In the genomic region with DNA sequence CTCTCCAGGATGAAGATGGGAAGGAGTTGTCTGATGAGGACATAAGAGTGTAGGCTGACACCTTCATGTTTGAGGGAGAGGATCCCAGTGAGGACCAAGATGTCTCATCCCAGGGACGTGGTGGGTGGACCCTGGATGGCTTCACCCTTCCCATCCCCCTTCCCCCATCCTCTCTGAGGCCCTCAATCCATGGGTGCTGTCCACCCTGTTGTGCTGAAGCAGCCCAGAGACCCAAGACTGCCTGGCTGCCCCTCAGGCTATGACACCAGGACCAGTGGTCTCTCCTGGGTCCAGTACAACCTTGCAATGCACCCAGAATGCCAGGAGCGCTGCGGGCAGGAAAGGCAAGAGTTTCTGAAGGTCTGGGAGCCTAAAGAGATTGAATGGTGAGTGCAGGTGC, we compare ENCODE assay signal across 23 cellular contexts. TPM values are rescaled to one million over a fixed set of nuclear protein-coding genes. Genes with fewer than 3 reads are reported as not detected.
DNase-seq lines count a peak whose midpoint lies in the region; ATAC-seq, FAIRE-seq and TF ChIP-seq lines count a peak whose summit lies in the region.
"Had no signal": no experiment of that assay in that cellular context is flagged by ENCODE, and none has a peak within 500 bp of the region (broad histone marks: within the 10 kb centered on the region; RNA-seq: fewer than 3 reads in every experiment).

No MANE protein-coding gene starts in this region.

- no peak overlapping the region for H2AK5ac ChIP-seq in neuronal stem cell (ENCODE audit: low read depth, low read length)

- H4K91ac ChIP-seq in neuronal stem cell (ENCODE audit: low read depth, low read length, poor library complexity), result no peak overlapping the region

- H3K4me2 ChIP-seq in A549 (no peak overlapping the region), neuronal stem cell (ENCODE audit: insufficient read depth, low read length, poor library complexity, severe bottlenecking) (no peak overlapping the region)

- no peak overlapping the region for H2BK15ac ChIP-seq in neuronal stem cell (ENCODE audit: low read length)

- H3K9ac ChIP-seq in liver (ENCODE audit: low read depth in 1 of 2, low read length in 2 of 2) (no peak overlapping the region), neuronal stem cell (ENCODE audit: low read depth, low read length, poor library complexity) (no peak overlapping the region)
- H3K9ac ChIP-seq: GM23248 had no signal

- H3K36me3 Mint-ChIP-seq in Caco-2 (ENCODE audit: insufficient read depth, unreplicated experiment), result no peaks in the 10 kb centered on the region
- H3K36me3 Mint-ChIP-seq: CD4-positive, alpha-beta memory T cell had no signal

- intact Hi-C loops in Caco-2 (cut with micrococcal nuclease; ENCODE audit: unreplicated experiment), result no loop called here

- H3K27ac ChIP-seq in A549 (no peak overlapping the region), HEK293 (ENCODE audit: extremely low read depth, low read depth, low read length) (no peak overlapping the region), liver (ENCODE audit: low read depth in 1 of 2, low read length in 2 of 2) (no peak overlapping the region), neuronal stem cell (replicated peaks; ENCODE audit: low read length) (no peak overlapping the region)
- H3K27ac ChIP-seq: GM23248 had no signal

- H3K4ac ChIP-seq in neuronal stem cell (ENCODE audit: low read length), result no peak overlapping the region

- WGBS in A549 (ENCODE audit: missing lambda C conversion rate), result 78% methylated on average over 3 of the region's 3 CpGs
- 83% methylated on average over 3 of the region's 3 CpGs for WGBS in liver
- no CpG with 5 or more reads among the region's 3 CpGs for WGBS in neuronal stem cell (ENCODE audit: extremely low coverage in 2 of 2, insufficient read length in 2 of 2, insufficient replicate concordance in 1 of 2), 2 donors

- no peaks in the 10 kb centered on the region for H3K36me3 ChIP-seq in HEK293 (ENCODE audit: control insufficient read depth in 2 of 2, insufficient read depth in 1 of 2, low read length in 2 of 2)
- H3K36me3 ChIP-seq in liver (ENCODE audit: control insufficient read depth in 4 of 4, insufficient read depth in 3 of 4, low read depth in 1 of 4, low read length in 3 of 4), result peaks cover 0 to 10% (median 2%) of the 10 kb centered on the region in 4 donors
- no peaks in the 10 kb centered on the region for H3K36me3 ChIP-seq in neuronal stem cell (replicated peaks in 1 of 2; ENCODE audit: control insufficient read depth in 2 of 2, insufficient read depth in 2 of 2, low read length in 2 of 2)
- no peaks in the 10 kb centered on the region for H3K36me3 ChIP-seq in Caco-2 (ENCODE audit: control insufficient read depth, insufficient read depth, low read length)

- no peak for TF ChIP-seq POLR2A in A549 (IDR thresholded peaks at IDR 0.05; ENCODE audit: low read length)

- no peak overlapping the region for H2BK120ac ChIP-seq in neuronal stem cell (ENCODE audit: low read depth, low read length)

- POLR2A ChIA-PET in A549 (lab: Yijun Ruan, JAX), result no interaction called here
- POLR2A ChIA-PET in HEK293 (lab: Yijun Ruan, JAX), result no interaction called here
- POLR2A ChIA-PET in Caco-2 (lab: Charles Lee), result no interaction called here

- BruUV-seq in Caco-2 (replicated peaks; lab: Mats Ljungman, UMichigan), result no TSS peak

- ATAC-seq in A549, result no peak
- ATAC-seq: GM12878 had no signal

- no peak for DNase-seq in A549 (ENCODE audit: low read depth in 1 of 2, low spot score in 1 of 2)
- DNase-seq in neuronal stem cell (ENCODE audit: low spot score), result no peak
- DNase-seq in Caco-2, result no peak
- no peak for DNase-seq in NCI-H82 treated with DMSO at 0.1 percent for 48 hours (lab: John Stamatoyannopoulos, UW; ENCODE audit: unreplicated experiment)
- DNase-seq: 8988T; C1 segment of cervical spinal cord; CD4-positive, alpha-beta memory T cell; COR-L47; DMS 273 treated with DMSO at 0.1 percent for 48 hours; DMS79; EL; GDM1; GM23248; H7; HCEC 1CT; HFFc6 had no signal

- H2AFZ ChIP-seq in neuronal stem cell (ENCODE audit: low read length), result no peak overlapping the region
- H2AFZ ChIP-seq: GM23248 had no signal

- no peak for FAIRE-seq in A549 (lab: Jason Lieb, UNC)
- FAIRE-seq: GM12878, GM19239, H1 had no signal

- no peaks in the 10 kb centered on the region for H3K9me3 Mint-ChIP-seq in Caco-2 (ENCODE audit: unreplicated experiment)

- H2BK5ac ChIP-seq in neuronal stem cell (ENCODE audit: low read length), result no peak overlapping the region

- peaks cover 2% of the 10 kb centered on the region for H3K79me1 ChIP-seq in neuronal stem cell (ENCODE audit: low read depth, low read length)

- H3K4me1 Mint-ChIP-seq in Caco-2 (ENCODE audit: low read depth, unreplicated experiment), result no peaks in the 10 kb centered on the region

- no peak overlapping the region for H3K4me3 ChIP-seq in A549
- no peak overlapping the region for H3K4me3 ChIP-seq in HEK293 (ENCODE audit: low read depth, low read length)
- no peak overlapping the region for H3K4me3 ChIP-seq in liver (ENCODE audit: low read depth in 1 of 3, low read length in 3 of 3)
- no peak overlapping the region for H3K4me3 ChIP-seq in neuronal stem cell (ENCODE audit: low read length in 2 of 2)
- H3K4me3 ChIP-seq in Caco-2 (ENCODE audit: low read depth, low read length), result no peak overlapping the region
- H3K4me3 ChIP-seq: GM12878, GM23248 had no signal

- H3K4me1 ChIP-seq in A549 (peaks cover 14% of the 10 kb centered on the region; the same call in 2 of the 3 replicates), HEK293 (ENCODE audit: control insufficient read depth, insufficient read depth, low read length) (no peaks in the 10 kb centered on the region), liver (ENCODE audit: control insufficient read depth in 4 of 4, insufficient read depth in 4 of 4, low read length in 3 of 4) (peaks cover 8 to 23% (median 17%) of the 10 kb centered on the region in 4 donors), neuronal stem cell (ENCODE audit: control insufficient read depth in 2 of 2, insufficient read depth in 1 of 2, low read depth in 1 of 2, low read length in 2 of 2) (no peaks in the 10 kb centered on the region), Caco-2 (no peaks in the 10 kb centered on the region)

- H3K9me3 ChIP-seq in A549 (no peaks in the 10 kb centered on the region), HEK293 (ENCODE audit: control insufficient read depth, insufficient read depth, low read depth, low read length) (no peaks in the 10 kb centered on the region), liver (ENCODE audit: control insufficient read depth in 4 of 4, low read length in 3 of 4) (no peaks in the 10 kb centered on the region), neuronal stem cell (replicated peaks in 1 of 2; ENCODE audit: control insufficient read depth in 2 of 2, insufficient read depth in 1 of 2, low read depth in 1 of 2, low read length in 2 of 2) (peaks cover 0 to 37% of the 10 kb centered on the region in 2 donors), Caco-2 (no peaks in the 10 kb centered on the region)

- H3K4me3 Mint-ChIP-seq in Caco-2 (ENCODE audit: unreplicated experiment), result no peak overlapping the region
- H3K4me3 Mint-ChIP-seq: CD4-positive, alpha-beta memory T cell; HFFc6 had no signal

- H3K27me3 Mint-ChIP-seq in Caco-2 (ENCODE audit: insufficient read depth, unreplicated experiment), result peaks cover 1% of the 10 kb centered on the region

- H3K27me3 ChIP-seq in liver (ENCODE audit: control insufficient read depth in 4 of 4, insufficient read depth in 4 of 4, low read length in 3 of 4) (no peaks in the 10 kb centered on the region), neuronal stem cell (ENCODE audit: control insufficient read depth in 3 of 3, insufficient read depth in 3 of 3, low read depth in 1 of 3, low read length in 3 of 3) (no peaks in the 10 kb centered on the region), Caco-2 (replicated peaks; ENCODE audit: control insufficient read depth, insufficient read depth, low read length) (no peaks in the 10 kb centered on the region)

- TF ChIP-seq RAD21 in A549 (conservative IDR thresholded peaks at IDR 0.05 in 1 of 2, IDR thresholded peaks at IDR 0.05 in 1 of 2), result no peak
- TF ChIP-seq RAD21 in liver (IDR thresholded peaks at IDR 0.05), result no peak

- TF ChIP-seq CTCF in A549 (IDR thresholded peaks at IDR 0.05) (no peak), HEK293 (tag by site-specific recombination; IDR thresholded peaks at IDR 0.05) (no peak), liver (IDR thresholded peaks at IDR 0.05; ENCODE audit: low read depth, low read length, missing input control) (no peak), Caco-2 (IDR thresholded peaks at IDR 0.05; ENCODE audit: insufficient read depth in 1 of 2, low read depth in 1 of 2, low read length in 1 of 2, severe bottlenecking in 1 of 2, unreplicated experiment in 1 of 2) (no peak)

- no peak overlapping the region for H3K18ac ChIP-seq in neuronal stem cell (ENCODE audit: low read length)

- no peak for TF ChIP-seq EP300 in A549 (IDR thresholded peaks at IDR 0.05)

- H3K27ac Mint-ChIP-seq in Caco-2 (ENCODE audit: unreplicated experiment), result no peak overlapping the region
- H3K27ac Mint-ChIP-seq: CD4-positive, alpha-beta memory T cell; HFFc6 had no signal

- no peak overlapping the region for H4K8ac ChIP-seq in neuronal stem cell (ENCODE audit: low read depth, low read length)

- no peak overlapping the region for H3K14ac ChIP-seq in neuronal stem cell (ENCODE audit: low read length)

- H2BK12ac ChIP-seq in neuronal stem cell (ENCODE audit: low read length), result no peak overlapping the region

- CTCF ChIA-PET in A549 (lab: Yijun Ruan, JAX), result no interaction called here
- CTCF ChIA-PET in HEK293 (lab: Yijun Ruan, JAX), result no interaction called here
- CTCF ChIA-PET in Caco-2 (lab: Charles Lee), result no interaction called here

- H3K23ac ChIP-seq in neuronal stem cell (ENCODE audit: low read depth, low read length, poor library complexity), result no peak overlapping the region

RNA-seq across cellular contexts. Expression of gene CYP4F12, which starts 3.4 kb away (rescaled TPM):
- polyA plus RNA-seq in A549 (2011; rRNA removed), result 12.8 and 12.9 TPM in 2 replicates
- polyA plus RNA-seq in A549 (2012; cell fraction: cytosol; rRNA removed), result 2.9 and 3.2 TPM in 2 replicates
- 23.8 and 28.9 TPM in 2 replicates for polyA plus RNA-seq in A549 (2012; cell fraction: nucleus; rRNA removed)
- polyA plus RNA-seq in A549 (2017; fragmentation: RNase III; extraction: RNeasy Plus Mini Kit Qiagen cat#74134 plus additional on column Dnase treatment), result 5.0 to 6.3 TPM (median 5.6 TPM) in 3 replicates
- 27.2 and 27.4 TPM in 2 replicates for polyA minus RNA-seq in A549 (2011; rRNA and poly(A)+ RNA removed)
- total RNA-seq in liver, result 10 to 100 TPM; 19.0 to 31.0 TPM
- polyA plus RNA-seq in liver, result 10 to 100 TPM; 14.6 to 64.0 TPM
- not detected for polyA plus RNA-seq in neuronal stem cell (2013, experiment 1 of 2)
- not detected for polyA plus RNA-seq in neuronal stem cell (2013, experiment 2 of 2)
- 0.16 and 0.39 TPM in 2 replicates for total RNA-seq in Caco-2 (2022)
- total RNA-seq: A673, GM12878, GM23248, H1, H7, HFFc6 had no signal
- polyA plus RNA-seq: BJ, GM23248, H1 had no signal

RNA-seq across cellular contexts. Expression of gene CYP4F3, which starts 28.7 kb away (rescaled TPM):
- polyA plus RNA-seq in A549 (2011; rRNA removed) (32.2 and 33.2 TPM in 2 replicates), A549 (2017; fragmentation: RNase III; extraction: RNeasy Plus Mini Kit Qiagen cat#74134 plus additional on column Dnase treatment) (7.1 to 10.4 TPM (median 8.9 TPM) in 3 replicates), liver (100 to 1,000 TPM; 119 to 137 TPM)
- 6.6 and 7.4 TPM in 2 replicates for polyA plus RNA-seq in A549 (2012; cell fraction: cytosol; rRNA removed)
- polyA plus RNA-seq in A549 (2012; cell fraction: nucleus; rRNA removed), result 61.8 and 62.5 TPM in 2 replicates
- 86.8 and 95.2 TPM in 2 replicates for polyA minus RNA-seq in A549 (2011; rRNA and poly(A)+ RNA removed)
- total RNA-seq in liver (100 to 1,000 TPM in 1 of 2 donors, 10 to 100 TPM in 1; 58.4 to 168 TPM), Caco-2 (2022) (0.65 and 0.93 TPM in 2 replicates)
- not detected for polyA plus RNA-seq in neuronal stem cell (2013, experiment 1 of 2)
- not detected for polyA plus RNA-seq in neuronal stem cell (2013, experiment 2 of 2)
- total RNA-seq: A673; CD4-positive, alpha-beta memory T cell; GM23248; H1; H7; HFFc6 had no signal
- polyA plus RNA-seq: BJ; CD4-positive, alpha-beta memory T cell; GM23248; H1 had no signal

RNA-seq across cellular contexts. Expression of gene CYP4F8, which starts 54.4 kb away (rescaled TPM):
- polyA plus RNA-seq in A549 (2011; rRNA removed), result not detected in 2 replicates
- not detected in 2 replicates for polyA plus RNA-seq in A549 (2012; cell fraction: cytosol; rRNA removed)
- polyA plus RNA-seq in A549 (2012; cell fraction: nucleus; rRNA removed), result not detected in 2 replicates
- not detected in 3 replicates for polyA plus RNA-seq in A549 (2017; fragmentation: RNase III; extraction: RNeasy Plus Mini Kit Qiagen cat#74134 plus additional on column Dnase treatment)
- not detected in 2 replicates for polyA minus RNA-seq in A549 (2011; rRNA and poly(A)+ RNA removed)
- not detected for total RNA-seq in liver
- not detected for polyA plus RNA-seq in liver
- polyA plus RNA-seq in neuronal stem cell (2013, experiment 1 of 2), result not detected
- not detected for polyA plus RNA-seq in neuronal stem cell (2013, experiment 2 of 2)
- not detected in 2 replicates for total RNA-seq in Caco-2 (2022)
- total RNA-seq: A673; CD4-positive, alpha-beta memory T cell; GM12878; GM23248; H1; H7; HFFc6 had no signal
- polyA plus RNA-seq: BJ; CD4-positive, alpha-beta memory T cell; GM12878; GM23248; H1 had no signal

RNA-seq across cellular contexts. Expression of gene OR10H2, which starts 58.4 kb away (rescaled TPM):
- not detected in 2 replicates for polyA plus RNA-seq in A549 (2011; rRNA removed)
- polyA plus RNA-seq in A549 (2012; cell fraction: cytosol; rRNA removed), result not detected in 2 replicates
- 0.16 TPM in 1 of 2 replicates, not detected in the other for polyA plus RNA-seq in A549 (2012; cell fraction: nucleus; rRNA removed)
- not detected in 3 replicates for polyA plus RNA-seq in A549 (2017; fragmentation: RNase III; extraction: RNeasy Plus Mini Kit Qiagen cat#74134 plus additional on column Dnase treatment)
- not detected in 2 replicates for polyA minus RNA-seq in A549 (2011; rRNA and poly(A)+ RNA removed)
- total RNA-seq in liver, result not detected
- not detected for polyA plus RNA-seq in liver
- polyA plus RNA-seq in neuronal stem cell (2013, experiment 1 of 2), result not detected
- not detected for polyA plus RNA-seq in neuronal stem cell (2013, experiment 2 of 2)
- total RNA-seq in Caco-2 (2022), result not detected in 2 replicates
- total RNA-seq: A673; CD4-positive, alpha-beta memory T cell; GM12878; GM23248; H1; H7; HFFc6 had no signal
- polyA plus RNA-seq: BJ; CD4-positive, alpha-beta memory T cell; GM12878; GM23248; H1 had no signal

Comparison
In these comparisons a context has a peak if more than half of its experiments do, and no peak if none do; other contexts are left out.
1. RNA of gene CYP4F12, which starts 3.4 kb away (total RNA-seq): 19.0 to 31.0 TPM in liver; 0.16 to 0.39 TPM in Caco-2; every median in the first group is over 10 times any median in the second.
2. RNA of gene CYP4F3, which starts 28.7 kb away (total RNA-seq): 58.4 to 168 TPM in liver; 0.65 to 0.93 TPM in Caco-2; every median in the first group is over 10 times any median in the second.
3. Of the 5 proteins assayed by ChIP-seq in both HEK293 and A549: peak only in HEK293: none; only in A549: none; in both: REST; in neither: 4.